In the genomic region with DNA sequence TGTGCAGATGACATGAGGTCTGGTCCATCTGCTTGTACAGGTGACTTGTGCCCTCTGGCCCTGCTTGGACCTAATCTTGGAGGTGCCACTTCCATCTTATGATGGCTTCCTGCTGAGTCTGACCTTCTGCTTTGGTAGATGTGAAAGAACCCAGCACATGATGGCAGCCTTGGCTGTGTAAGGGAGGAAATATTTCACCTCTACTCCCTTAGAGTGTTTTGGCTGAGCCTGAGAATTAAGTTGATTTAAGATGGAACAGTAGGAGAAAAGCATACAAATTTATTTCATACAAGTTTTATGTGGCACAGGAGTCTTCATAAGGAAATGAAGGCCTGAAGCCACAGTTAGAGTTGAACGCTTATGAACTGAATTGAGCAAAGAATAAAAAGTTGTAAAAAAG, we compare ENCODE assay signal across 1 cellular context.
TF ChIP-seq lines count a peak whose summit lies in the region.

No MANE protein-coding gene starts in this region.

TF ChIP-seq in IMR-90, 13 proteins besides CTCF, POLR2A, EP300 and RAD21:
- no peak for TF ChIP-seq CEBPB (IDR thresholded peaks at IDR 0.05; ENCODE audit: low read depth, low read length)
